ENCODE assay signal across 8 cellular contexts in genomic region chr3:141366285-141367037, GRCh38. TPM values are rescaled to one million over a fixed set of nuclear protein-coding genes. Genes with fewer than 3 reads are reported as not detected.
DNase-seq lines count a peak whose midpoint lies in the region; ATAC-seq and TF ChIP-seq lines count a peak whose summit lies in the region.

No MANE protein-coding gene starts in this region.

- peaks cover 4% of the 10 kb centered on the region for H3K9me3 Mint-ChIP-seq in Calu3 (ENCODE audit: low read depth, unreplicated experiment)
- H3K9me3 Mint-ChIP-seq in progenitor cell of endocrine pancreas (ENCODE audit: low read depth), result peaks cover 3% of the 10 kb centered on the region
- no peaks in the 10 kb centered on the region for H3K9me3 Mint-ChIP-seq in activated T-helper 17 cell treated with anti-CD3 and anti-CD28 coated beads, Interleukin-2, amount 50 U/mL, for 72 hours

- H3K9ac ChIP-seq in fibroblast of lung (ENCODE audit: insufficient read depth, low read length), result peak overlapping the region; percentile 68

- H3K27me3 Mint-ChIP-seq in Calu3 (ENCODE audit: unreplicated experiment) (no peaks in the 10 kb centered on the region), progenitor cell of endocrine pancreas (no peaks in the 10 kb centered on the region)
- H3K27me3 Mint-ChIP-seq in activated T-helper 17 cell treated with anti-CD3 and anti-CD28 coated beads, Interleukin-2, amount 50 U/mL, for 72 hours, result no peaks in the 10 kb centered on the region

- DNase-seq in Calu3 (peak; percentile 46), SK-MEL-5 (ENCODE audit: low read depth, low spot score) (peak; percentile 13), fibroblast of lung (ENCODE audit: low read depth in 2 of 2) (peak; percentile 85 to 99), progenitor cell of endocrine pancreas (ENCODE audit: low spot score, unreplicated experiment) (no peak), epidermal melanocyte (ENCODE audit: insufficient read length, low spot score) (no peak), AML-193 (lab: John Stamatoyannopoulos, UW) (no peak)

- in situ Hi-C loops in SK-MEL-5 (cut with HindIII; ENCODE audit: low pct_unique_long_range_greater_than_20kb, low sequenced_read_pairs), result no loop called here

- H2AFZ ChIP-seq in fibroblast of lung (ENCODE audit: low read length), result no peak overlapping the region

- H3K36me3 ChIP-seq in fibroblast of lung (ENCODE audit: control insufficient read depth, insufficient read depth, low read length), result no peaks in the 10 kb centered on the region

- peaks cover 71% of the 10 kb centered on the region for H3K4me1 Mint-ChIP-seq in Calu3 (ENCODE audit: low read depth, unreplicated experiment)
- peaks cover 27% of the 10 kb centered on the region for H3K4me1 Mint-ChIP-seq in progenitor cell of endocrine pancreas (ENCODE audit: low read depth)
- H3K4me1 Mint-ChIP-seq in activated T-helper 17 cell treated with anti-CD3 and anti-CD28 coated beads, Interleukin-2, amount 50 U/mL, for 72 hours, result peaks cover 18% of the 10 kb centered on the region

- no peak for TF ChIP-seq CTCF in Calu3 (IDR thresholded peaks at IDR 0.05; ENCODE audit: unreplicated experiment)
- TF ChIP-seq CTCF in fibroblast of lung (conservative IDR thresholded peaks at IDR 0.05 in 1 of 2, IDR thresholded peaks at IDR 0.05 in 1 of 2; ENCODE audit: low read depth in 1 of 2, low read length in 2 of 2), result peak; percentile 8 to 9
- TF ChIP-seq CTCF in progenitor cell of endocrine pancreas (IDR thresholded peaks at IDR 0.05; ENCODE audit: unreplicated experiment), result no peak

- no peaks in the 10 kb centered on the region for H3K27me3 ChIP-seq in fibroblast of lung (ENCODE audit: control insufficient read depth, insufficient read depth, low read length)

- ATAC-seq in GM18517 (IDR thresholded peaks at IDR 0.05; ENCODE audit: unreplicated experiment), result no peak
- no peak for ATAC-seq in activated T-helper 17 cell treated with anti-CD3 and anti-CD28 coated beads, Interleukin-2, amount 50 U/mL, for 72 hours (replicated peaks)

- H4K20me1 ChIP-seq in fibroblast of lung (ENCODE audit: control insufficient read depth, extremely low read depth, insufficient read depth, low read length), result no peaks in the 10 kb centered on the region

- H3K9me3 ChIP-seq in fibroblast of lung (ENCODE audit: control insufficient read depth, insufficient read depth, low read depth, low read length), result no peaks in the 10 kb centered on the region

- intact Hi-C loops in Calu3 (cut with micrococcal nuclease; ENCODE audit: unreplicated experiment), result no loop called here

- no peak overlapping the region for H3K4me3 Mint-ChIP-seq in Calu3 (ENCODE audit: low read depth, unreplicated experiment)
- no peak overlapping the region for H3K4me3 Mint-ChIP-seq in progenitor cell of endocrine pancreas (ENCODE audit: low read depth)
- H3K4me3 Mint-ChIP-seq in activated T-helper 17 cell treated with anti-CD3 and anti-CD28 coated beads, Interleukin-2, amount 50 U/mL, for 72 hours, result no peak overlapping the region

- no TSS peak for BruUV-seq in Calu3 (replicated peaks; lab: Mats Ljungman, UMichigan)

- peaks cover 48% of the 10 kb centered on the region for H3K36me3 Mint-ChIP-seq in Calu3 (ENCODE audit: insufficient read depth, unreplicated experiment)
- H3K36me3 Mint-ChIP-seq in progenitor cell of endocrine pancreas (ENCODE audit: insufficient read depth), result peaks cover 4% of the 10 kb centered on the region
- no peaks in the 10 kb centered on the region for H3K36me3 Mint-ChIP-seq in activated T-helper 17 cell treated with anti-CD3 and anti-CD28 coated beads, Interleukin-2, amount 50 U/mL, for 72 hours (ENCODE audit: low read depth)

- CTCF ChIA-PET in Calu3 (lab: Charles Lee), result interaction anchor here (0.6 to 1.8 kb wide), 7 partner anchors 19 to 135 kb away, joined by 3 to 12 read pairs (median 4); partner anchors contain the start of gene PXYLP1

- peak overlapping the region; percentile 100 for H3K27ac ChIP-seq in fibroblast of lung (ENCODE audit: insufficient read depth, low read length)

- peaks cover 18% of the 10 kb centered on the region for H3K79me2 ChIP-seq in fibroblast of lung (ENCODE audit: control insufficient read depth, insufficient read depth, low read length)

- peaks cover 31% of the 10 kb centered on the region for H3K4me1 ChIP-seq in fibroblast of lung (ENCODE audit: control insufficient read depth, extremely low read depth, insufficient read depth, low read length)

- peak overlapping the region; percentile 97 for H3K27ac Mint-ChIP-seq in Calu3 (ENCODE audit: unreplicated experiment)
- H3K27ac Mint-ChIP-seq in progenitor cell of endocrine pancreas, result peak overlapping the region; percentile 83
- H3K27ac Mint-ChIP-seq in activated T-helper 17 cell treated with anti-CD3 and anti-CD28 coated beads, Interleukin-2, amount 50 U/mL, for 72 hours, result no peak overlapping the region

- H3K4me2 ChIP-seq in fibroblast of lung (ENCODE audit: extremely low read depth, insufficient read depth, low read length), result peak overlapping the region; percentile 49

- H3K4me3 ChIP-seq in fibroblast of lung (replicated peaks in 1 of 4; ENCODE audit: control extremely low read depth in 1 of 4, insufficient read depth in 1 of 4, low read depth in 3 of 4, low read length in 4 of 4), result peak overlapping the region in 1 of 4 experiments; percentile 7

RNA-seq across cellular contexts. Expression of gene ZBTB38, which starts 1.8 kb away (rescaled TPM):
- total RNA-seq in Calu3 (2022) (95.9 and 99.1 TPM in 2 replicates), fibroblast of lung (142 and 191 TPM in 2 replicates), progenitor cell of endocrine pancreas (25.8 and 27.0 TPM in 2 replicates)
- total RNA-seq in SK-MEL-5 (2014; rRNA removed; shearing (Covaris generic)), result 106 and 122 TPM in 2 replicates
- polyA plus RNA-seq in SK-MEL-5 (2015; cell fraction: cytosol; rRNA removed), result 53.3 and 82.7 TPM in 2 replicates
- 50.6 and 68.8 TPM in 2 replicates for polyA plus RNA-seq in SK-MEL-5 (2015; cell fraction: nucleus; rRNA removed)
- polyA plus RNA-seq in fibroblast of lung, result 64.0 and 96.0 TPM in 2 replicates
- 41.3 and 85.4 TPM in 2 replicates for polyA plus RNA-seq in fibroblast of lung (2012)
- polyA minus RNA-seq in fibroblast of lung (ENCODE audit: low replicate concordance), result 105 and 128 TPM in 2 replicates
- total RNA-seq in activated T-helper 17 cell treated with anti-CD3 and anti-CD28 coated beads, Interleukin-2, amount 50 U/mL, for 72 hours, result 10 to 100 TPM; 33.3 to 45.6 TPM

Comparison
In these comparisons a context has a peak if more than half of its experiments do, and no peak if none do; other contexts are left out.
1. DNase-seq: peak in Calu3 (single experiment), SK-MEL-5 (single experiment) and fibroblast of lung (2 of 2); none in progenitor cell of endocrine pancreas (single experiment), epidermal melanocyte (single experiment) and AML-193 (0 of 2).
2. CTCF ChIP-seq: peak in fibroblast of lung (2 of 2); none in Calu3 (single experiment) and progenitor cell of endocrine pancreas (single experiment).